8 cellular contexts compared by ENCODE assay signal in the genomic region with DNA sequence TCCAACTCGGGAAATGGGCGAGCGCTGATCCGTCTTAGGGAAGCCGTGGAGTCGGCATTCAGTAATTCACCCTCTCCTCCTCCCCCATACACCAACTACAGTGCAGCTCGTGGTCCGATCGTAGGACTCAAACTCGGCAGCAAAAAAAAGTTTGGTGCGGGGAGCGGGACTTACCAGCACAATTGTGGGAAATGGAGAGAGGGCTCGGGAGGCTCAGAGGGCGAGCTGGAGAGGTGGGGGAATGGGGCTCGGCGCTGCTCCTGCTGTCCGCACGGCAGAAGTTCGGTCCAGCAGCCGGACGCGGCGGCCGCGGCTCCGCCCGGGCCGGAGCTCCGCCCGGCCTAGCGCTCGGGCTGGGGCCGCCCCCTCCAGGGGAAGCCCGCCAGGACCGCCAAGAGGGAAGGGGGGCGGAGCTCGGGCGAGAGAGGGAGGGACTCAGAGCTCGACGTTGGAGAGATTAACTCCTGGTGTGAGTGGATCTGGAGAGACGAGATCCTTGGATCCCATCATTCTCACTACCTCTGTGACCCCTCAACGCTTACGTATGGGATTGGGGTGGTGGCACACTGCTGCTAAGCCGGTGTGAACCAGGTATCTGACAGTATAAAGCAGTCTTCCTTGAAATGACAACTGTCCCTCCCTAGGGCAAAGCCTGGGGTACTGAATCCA. TPM values are rescaled to one million over a fixed set of nuclear protein-coding genes. Genes with fewer than 3 reads are reported as not detected.
DNase-seq lines count a peak whose midpoint lies in the region; ATAC-seq and TF ChIP-seq lines count a peak whose summit lies in the region.

No MANE protein-coding gene starts in this region.

- ATAC-seq in HG02798 (IDR thresholded peaks at IDR 0.05; ENCODE audit: poor library complexity, unreplicated experiment), result peak; percentile 82
- ATAC-seq in right cardiac atrium, result peak; percentile 92 to 93
- ATAC-seq in aorta (ENCODE audit: low FRiP score), result peak; percentile 93

- H3K27me3 ChIP-seq in right cardiac atrium (ENCODE audit: control insufficient read depth, insufficient read depth) (no peaks in the 10 kb centered on the region), aorta (ENCODE audit: control insufficient read depth in 1 of 2, insufficient read depth in 2 of 2, low read length in 1 of 2) (no peaks in the 10 kb centered on the region)

- in situ Hi-C loops in GM13977 (cut with MboI; ENCODE audit: low pct_unique_long_range_greater_than_20kb, low sequenced_read_pairs, unreplicated experiment), result no loop called here

- no peak for TF ChIP-seq CTCF in GM13977 (IDR thresholded peaks at IDR 0.05; ENCODE audit: extremely low read depth, insufficient read depth, missing control alignments)

- H3K9me3 ChIP-seq in right cardiac atrium (ENCODE audit: control insufficient read depth, low read length) (no peaks in the 10 kb centered on the region), aorta (ENCODE audit: control insufficient read depth, low read length) (no peaks in the 10 kb centered on the region)

- DNase-seq in GM13977 (ENCODE audit: low spot score) (peak; percentile 93), NCI-H146 treated with DMSO at 0.1 percent for 48 hours (lab: John Stamatoyannopoulos, UW; ENCODE audit: unreplicated experiment) (peak; percentile 50), right cardiac atrium (peak; percentile 94 to 97 (median 97)), putamen (ENCODE audit: low spot score) (peak; percentile 87), aorta (peak; percentile 95 to 97)

- H3K27me3 Mint-ChIP-seq in T-helper 1 cell treated with Interleukin-12 subunit alpha and Interleukin-12 subunit beta and Interleukin-4 antibody, amounts not matched to agents 30 μg/mL and 1 μg/mL, for 36 hours (ENCODE audit: low read depth), result peaks cover 21% of the 10 kb centered on the region

- intact Hi-C loops in right cardiac atrium (cut with DNase I), result no loop called here
- intact Hi-C loops in aorta (cut with DNase I), result loop anchor here in 1 of 2 donors (2.0 kb wide), 1 partner anchor 49 kb away; no protein-coding TSS in a partner anchor

- H3K4me3 ChIP-seq in right cardiac atrium (ENCODE audit: low read length), result peak overlapping the region; percentile 72
- H3K4me3 ChIP-seq in aorta (ENCODE audit: low read length in 2 of 2), result peak overlapping the region; percentile 87 to 96

- H3K9me3 Mint-ChIP-seq in T-helper 1 cell treated with Interleukin-12 subunit alpha and Interleukin-12 subunit beta and Interleukin-4 antibody, amounts not matched to agents 30 μg/mL and 1 μg/mL, for 36 hours, result no peaks in the 10 kb centered on the region

- H3K4me1 ChIP-seq in right cardiac atrium (ENCODE audit: control insufficient read depth, insufficient read depth, low read length) (no peaks in the 10 kb centered on the region), aorta (ENCODE audit: control insufficient read depth in 1 of 2, insufficient read depth in 2 of 2, low read length in 2 of 2) (peaks cover 0 to 3% of the 10 kb centered on the region in 2 donors)

- H3K27ac Mint-ChIP-seq in T-helper 1 cell treated with Interleukin-12 subunit alpha and Interleukin-12 subunit beta and Interleukin-4 antibody, amounts not matched to agents 30 μg/mL and 1 μg/mL, for 36 hours, result peak overlapping the region; percentile 96

- peak overlapping the region; percentile 83 for H3K27ac ChIP-seq in angular gyrus (ENCODE audit: low read depth, low read length)
- peak overlapping the region; percentile 92 for H3K27ac ChIP-seq in right cardiac atrium (ENCODE audit: low read length)
- H3K27ac ChIP-seq in aorta (ENCODE audit: low read depth in 1 of 2, low read length in 2 of 2), result peak overlapping the region in 1 of 2 donors; percentile 85

- H3K4me1 Mint-ChIP-seq in T-helper 1 cell treated with Interleukin-12 subunit alpha and Interleukin-12 subunit beta and Interleukin-4 antibody, amounts not matched to agents 30 μg/mL and 1 μg/mL, for 36 hours (ENCODE audit: low read depth), result peaks cover 16% of the 10 kb centered on the region

- H3K36me3 Mint-ChIP-seq in T-helper 1 cell treated with Interleukin-12 subunit alpha and Interleukin-12 subunit beta and Interleukin-4 antibody, amounts not matched to agents 30 μg/mL and 1 μg/mL, for 36 hours (ENCODE audit: low read depth), result peaks cover 12% of the 10 kb centered on the region

- H3K36me3 ChIP-seq in aorta (ENCODE audit: control insufficient read depth in 1 of 2, insufficient read depth in 2 of 2, low read length in 1 of 2), result peaks cover 0 to 7% of the 10 kb centered on the region in 2 donors

- WGBS in right cardiac atrium, result under 1% methylated on average over 44 of the region's 44 CpGs
- 0 to 2% methylated on average over 41 to 44 of the region's 44 CpGs for WGBS in aorta, 2 donors

- H3K4me3 Mint-ChIP-seq in T-helper 1 cell treated with Interleukin-12 subunit alpha and Interleukin-12 subunit beta and Interleukin-4 antibody, amounts not matched to agents 30 μg/mL and 1 μg/mL, for 36 hours, result peak overlapping the region; percentile 98

RNA-seq across cellular contexts. Expression of a gene that starts 0.7 kb away (rescaled TPM):
- total RNA-seq in right cardiac atrium, result 10 to 100 TPM; 16.9 to 19.4 (median 18.8) TPM
- 16.6 TPM for polyA plus RNA-seq in right cardiac atrium
- 10 to 100 TPM; 44.5 to 60.6 TPM for total RNA-seq in aorta
- polyA plus RNA-seq in aorta, result 10 to 100 TPM; 12.3 to 81.7 TPM

RNA-seq across cellular contexts. Expression of a gene that starts 14.2 kb away (rescaled TPM):
- total RNA-seq in right cardiac atrium (1 to 10 TPM; 4.1 to 7.2 (median 5.1) TPM), aorta (1 to 10 TPM; 1.2 to 2.7 TPM)
- polyA plus RNA-seq in right cardiac atrium (5.8 TPM), aorta (1 to 10 TPM; 4.0 to 4.1 TPM)

RNA-seq across cellular contexts. Expression of a gene that starts 26.0 kb away (rescaled TPM):
- total RNA-seq in right cardiac atrium (1 to 10 TPM; 1.9 to 2.3 (median 2.1) TPM), aorta (1 to 10 TPM; 3.8 to 7.2 TPM)
- polyA plus RNA-seq in right cardiac atrium (1.4 TPM), aorta (10 to 100 TPM in 1 of 2 donors, 1 to 10 TPM in 1; 8.4 to 23.6 TPM)

RNA-seq across cellular contexts. Expression of a gene that starts 35.6 kb away (rescaled TPM):
- total RNA-seq in right cardiac atrium, result 10 to 100 TPM; 14.7 to 15.9 (median 14.8) TPM
- polyA plus RNA-seq in right cardiac atrium, result 8.7 TPM
- total RNA-seq in aorta, result 10 to 100 TPM; 23.8 to 25.9 TPM
- polyA plus RNA-seq in aorta, result 10 to 100 TPM; 14.8 to 21.0 TPM

RNA-seq across cellular contexts. Expression of a gene that starts 35.7 kb away (rescaled TPM):
- total RNA-seq in right cardiac atrium (10 to 100 TPM; 38.6 to 53.0 (median 42.7) TPM), aorta (10 to 100 TPM; 29.7 to 60.3 TPM)
- polyA plus RNA-seq in right cardiac atrium (26.4 TPM), aorta (10 to 100 TPM; 13.3 to 14.4 TPM)
